ENCODE assay signal across 8 cellular contexts in the genomic region with DNA sequence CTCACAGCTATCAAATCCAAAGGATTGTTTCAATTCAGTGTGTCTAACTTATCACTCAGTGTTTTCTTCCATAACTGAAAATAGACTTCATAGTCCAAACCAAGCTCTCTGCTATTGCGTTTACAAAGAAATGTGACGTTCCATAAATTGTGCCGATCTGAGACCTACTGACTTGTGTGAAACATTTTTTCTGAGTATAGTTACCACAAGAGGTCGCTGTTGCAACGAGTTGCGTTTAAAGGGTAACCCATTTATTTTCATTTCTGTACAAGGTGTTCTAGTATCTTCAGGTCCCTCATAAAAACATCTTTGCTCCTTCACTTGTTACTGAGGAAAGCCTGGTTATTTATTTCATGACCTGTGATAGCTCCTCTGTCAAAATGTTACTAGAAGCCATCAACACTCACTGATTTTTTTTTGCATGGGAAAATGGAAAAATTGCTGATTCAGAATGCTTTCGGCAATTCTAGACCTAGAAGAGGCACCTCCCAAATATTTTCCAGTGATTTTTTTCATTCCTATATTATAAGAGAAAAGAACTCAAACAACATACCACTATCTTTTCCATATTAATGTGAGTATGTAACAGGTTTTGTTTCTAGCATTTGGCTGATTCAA.
A peak's percentile ranks its signal among the peaks of the same experiment; 100 is the strongest.
DNase-seq lines count a peak whose midpoint lies in the region; ATAC-seq and TF ChIP-seq lines count a peak whose summit lies in the region.

No MANE protein-coding gene starts in this region.

- no peaks in the 10 kb centered on the region for H3K4me1 ChIP-seq in HAP-1
- H3K4me1 ChIP-seq in OCI-LY3 (ENCODE audit: low read length) = peaks cover 5% of the 10 kb centered on the region; the same call in 1 of the 2 replicates
- no peaks in the 10 kb centered on the region for H3K4me1 ChIP-seq in suprapubic skin

- TF ChIP-seq CTCF in OCI-LY3 (IDR thresholded peaks at IDR 0.05; ENCODE audit: low read depth, low read length) (peak; percentile 89), astrocyte of the cerebellum (IDR thresholded peaks at IDR 0.05; ENCODE audit: low read depth, low read length, missing control alignments) (peak; percentile 51), suprapubic skin (IDR thresholded peaks at IDR 0.05) (no peak)

- H3K9me3 ChIP-seq in HAP-1 (no peaks in the 10 kb centered on the region), OCI-LY3 (ENCODE audit: insufficient read depth, low read length) (no peaks in the 10 kb centered on the region), suprapubic skin (no peaks in the 10 kb centered on the region)

- H3K9ac ChIP-seq in OCI-LY3 (ENCODE audit: low read length) = no peak overlapping the region

- WGBS in suprapubic skin = 14% methylated on average over 7 of the region's 7 CpGs

- H3K27ac ChIP-seq in OCI-LY3 (ENCODE audit: low read length) (no peak overlapping the region), suprapubic skin (no peak overlapping the region)

- H3K27me3 ChIP-seq in HAP-1 (ENCODE audit: low read depth) (peaks cover 9% of the 10 kb centered on the region), OCI-LY3 (ENCODE audit: low read depth, low read length) (peaks cover 46% of the 10 kb centered on the region), suprapubic skin (peaks cover 7% of the 10 kb centered on the region)

- ATAC-seq in GM18502 (IDR thresholded peaks at IDR 0.05; ENCODE audit: poor library complexity, unreplicated experiment) = no peak

- H2AFZ ChIP-seq in OCI-LY3 (ENCODE audit: low read depth, low read length) = no peak overlapping the region

- no peaks in the 10 kb centered on the region for H3K36me3 ChIP-seq in HAP-1 (replicated peaks)
- H3K36me3 ChIP-seq in OCI-LY3 (replicated peaks; ENCODE audit: low read depth, low read length) = no peaks in the 10 kb centered on the region
- H3K36me3 ChIP-seq in suprapubic skin = no peaks in the 10 kb centered on the region

- in situ Hi-C loops in HAP-1 (cut with MboI; ENCODE audit: low sequenced_read_pairs) (no loop called here), astrocyte of the cerebellum (cut with HindIII; ENCODE audit: low sequenced_read_pairs) (no loop called here)

- DNase-seq in NCI-H1417 (lab: John Stamatoyannopoulos, UW) (peak in 2 of 3 experiments; percentile 56 to 88), NCI-H1417 treated with DMSO at 0.1 percent for 48 hours (lab: John Stamatoyannopoulos, UW) (no peak), HAP-1 (ENCODE audit: low spot score in 2 of 2) (peak; percentile 41 to 44), astrocyte of the cerebellum (ENCODE audit: low read depth) (peak; percentile 1), lung microvascular endothelial cell (ENCODE audit: low read depth in 2 of 2) (peak; percentile 60 to 67), suprapubic skin (ENCODE audit: low spot score in 2 of 2) (no peak)

- no peaks in the 10 kb centered on the region for H4K20me1 ChIP-seq in OCI-LY3 (ENCODE audit: insufficient read depth, low read length)

- no peak for TF ChIP-seq POLR2A in suprapubic skin (IDR thresholded peaks at IDR 0.05)

- no peak for TF ChIP-seq EP300 in suprapubic skin (IDR thresholded peaks at IDR 0.05)

- H3K4me3 ChIP-seq in HAP-1 = no peak overlapping the region
- H3K4me3 ChIP-seq in OCI-LY3 (ENCODE audit: low read length) = no peak overlapping the region
- H3K4me3 ChIP-seq in astrocyte of the cerebellum (ENCODE audit: low read depth, low read length) = no peak overlapping the region
- H3K4me3 ChIP-seq in suprapubic skin = no peak overlapping the region

- peak overlapping the region; percentile 29 for H3K4me2 ChIP-seq in OCI-LY3 (ENCODE audit: low read length)

- no peaks in the 10 kb centered on the region for H3K79me2 ChIP-seq in OCI-LY3 (ENCODE audit: low read length)

Comparison
In these comparisons a context has a peak if more than half of its experiments do, and no peak if none do; other contexts are left out.
1. DNase-seq: peak in NCI-H1417 (2 of 3), HAP-1 (2 of 2), astrocyte of the cerebellum (single experiment) and lung microvascular endothelial cell (2 of 2); none in NCI-H1417 treated with DMSO at 0.1 percent for 48 hours (single experiment) and suprapubic skin (0 of 2).
2. CTCF ChIP-seq: peak in OCI-LY3 (single experiment) and astrocyte of the cerebellum (single experiment); none in suprapubic skin (0 of 2).